In the genomic region with DNA sequence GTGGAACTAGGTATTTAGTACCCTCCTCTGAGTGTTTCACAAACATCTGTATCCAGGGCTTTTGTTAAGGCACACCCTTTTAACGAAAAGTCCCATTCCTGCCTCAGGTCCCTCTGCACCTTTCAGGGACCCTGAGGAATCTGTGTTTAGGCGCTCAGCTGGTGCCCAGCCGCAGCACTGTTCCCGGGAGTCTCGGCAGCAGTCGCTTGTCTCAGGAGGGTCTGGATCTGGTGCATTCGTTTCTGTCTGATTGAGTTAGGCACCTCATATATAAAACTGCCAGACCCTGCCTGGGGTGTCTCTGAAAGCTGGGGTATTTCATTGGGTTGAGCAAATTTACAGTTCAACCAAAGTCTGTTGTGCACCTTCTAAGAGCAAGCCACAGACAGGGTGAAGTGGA, we compare ENCODE assay signal across 30 cellular contexts.
"Had no signal": no experiment of that assay in that cellular context is flagged by ENCODE, and none has a peak within 500 bp of the region (broad histone marks: within the 10 kb centered on the region; RNA-seq: fewer than 3 reads in every experiment).

No MANE protein-coding gene starts in this region.

- H3K36me3 ChIP-seq: neutrophil, ovary, prostate gland, right lobe of liver, spleen, suprapubic skin, tibial artery, transverse colon, upper lobe of left lung, uterus had no signal

- H3K36me3 Mint-ChIP-seq: naive thymus-derived CD4-positive, alpha-beta T cell; natural killer cell; stimulated activated memory B cell treated with anti-CD40 and anti-IgM and Interleukin-4, amounts not matched to agents 10 μg/mL and 1 μg/mL and 100 μg/mL, for 72 hours had no signal

- H3K27me3 ChIP-seq: ovary, right lobe of liver, suprapubic skin, testis, tibial artery, transverse colon, upper lobe of left lung, uterus had no signal

- H3K4me2 ChIP-seq: smooth muscle cell had no signal

- H3K27ac ChIP-seq: neutrophil, ovary, parathyroid adenoma, prostate gland, right lobe of liver, skin epidermis, spleen, suprapubic skin, testis, tibial artery, transverse colon, upper lobe of left lung, uterus had no signal

- DNase-seq: naive thymus-derived CD4-positive, alpha-beta T cell; natural killer cell; nucleus accumbens; ovary; posterior cingulate gyrus; right cardiac atrium; right lobe of liver; spleen; stimulated activated CD4-positive, alpha-beta T cell treated with anti-CD3 and anti-CD28 coated beads, Interleukin-12 subunit alpha, Interleukin-12 subunit beta, amount 100 ng/mL, for 4 hours; stimulated activated CD4-positive, alpha-beta T cell treated with anti-CD3 and anti-CD28 coated beads, Interleukin-1b, Interleukin-23, amount 100 ng/mL, for 48 hours; stimulated activated CD4-positive, alpha-beta T cell treated with anti-CD3 and anti-CD28 coated beads, Interleukin-4, amount 100 ng/mL, for 1 hour; stimulated activated CD4-positive, alpha-beta T cell treated with anti-CD3 and anti-CD28 coated beads, Interleukin-4, amount 100 ng/mL, for 4 hours; stimulated activated CD8-positive, alpha-beta memory T cell treated with anti-CD3 and anti-CD28 coated beads, Interleukin-4, amount 100 ng/mL, for 48 hours; stimulated activated naive CD4-positive, alpha-beta T cell; stimulated activated naive CD8-positive, alpha-beta T cell treated with anti-CD3 and anti-CD28 coated beads, Interleukin-15, amount 100 ng/mL, for 72 hours; stimulated activated naive CD8-positive, alpha-beta T cell treated with anti-CD3 and anti-CD28 coated beads, Interleukin-15, Interleukin-2, amounts not matched to agents 100 U/mL and 50 U/mL, for 24 hours; substantia nigra; testis; tibial artery; transverse colon; uterus had no signal

- H3K27me3 Mint-ChIP-seq: stimulated activated memory B cell treated with anti-CD40 and anti-IgM and Interleukin-4, amounts not matched to agents 10 μg/mL and 1 μg/mL and 100 μg/mL, for 72 hours had no signal

- H3K9ac ChIP-seq: parathyroid adenoma had no signal

- H3K4me1 ChIP-seq: prostate gland, right lobe of liver, spleen, suprapubic skin, testis, tibial artery, transverse colon, upper lobe of left lung, uterus had no signal

- ATAC-seq: naive thymus-derived CD4-positive, alpha-beta T cell; natural killer cell; right cardiac atrium; right lobe of liver; stimulated activated memory B cell treated with anti-CD40 and anti-IgM and Interleukin-4, amounts not matched to agents 10 μg/mL and 1 μg/mL and 100 μg/mL, for 72 hours; stimulated activated naive CD8-positive, alpha-beta T cell treated with anti-CD3 and anti-CD28 coated beads, Interleukin-15, amount 100 ng/mL, for 72 hours; stimulated activated naive CD8-positive, alpha-beta T cell treated with anti-CD3 and anti-CD28 coated beads, Interleukin-15, Interleukin-2, amounts not matched to agents 100 U/mL and 50 U/mL, for 24 hours had no signal

- H3K4me3 Mint-ChIP-seq: naive thymus-derived CD4-positive, alpha-beta T cell; natural killer cell; nephron; stimulated activated memory B cell treated with anti-CD40 and anti-IgM and Interleukin-4, amounts not matched to agents 10 μg/mL and 1 μg/mL and 100 μg/mL, for 72 hours; stimulated activated naive CD8-positive, alpha-beta T cell treated with anti-CD3 and anti-CD28 coated beads, Interleukin-15, amount 100 ng/mL, for 72 hours had no signal

- H3K79me2 ChIP-seq: parathyroid adenoma had no signal

- H3K4me3 ChIP-seq: ovary, prostate gland, right lobe of liver, skin epidermis, smooth muscle cell, spleen, suprapubic skin, testis, tibial artery, transverse colon, upper lobe of left lung, uterus had no signal

- H3K9me3 Mint-ChIP-seq: naive thymus-derived CD4-positive, alpha-beta T cell; natural killer cell; nephron; stimulated activated memory B cell treated with anti-CD40 and anti-IgM and Interleukin-4, amounts not matched to agents 10 μg/mL and 1 μg/mL and 100 μg/mL, for 72 hours; stimulated activated naive CD8-positive, alpha-beta T cell treated with anti-CD3 and anti-CD28 coated beads, Interleukin-15, amount 100 ng/mL, for 72 hours had no signal

- H3K9me3 ChIP-seq: neutrophil, ovary, prostate gland, right lobe of liver, spleen, suprapubic skin, testis, tibial artery, transverse colon, upper lobe of left lung, uterus had no signal

- H3K27ac Mint-ChIP-seq: natural killer cell; nephron; stimulated activated memory B cell treated with anti-CD40 and anti-IgM and Interleukin-4, amounts not matched to agents 10 μg/mL and 1 μg/mL and 100 μg/mL, for 72 hours had no signal

- H2AFZ ChIP-seq: parathyroid adenoma had no signal

- H3K4me1 Mint-ChIP-seq: naive thymus-derived CD4-positive, alpha-beta T cell; natural killer cell; stimulated activated naive CD8-positive, alpha-beta T cell treated with anti-CD3 and anti-CD28 coated beads, Interleukin-15, amount 100 ng/mL, for 72 hours had no signal
